In the genomic region with DNA sequence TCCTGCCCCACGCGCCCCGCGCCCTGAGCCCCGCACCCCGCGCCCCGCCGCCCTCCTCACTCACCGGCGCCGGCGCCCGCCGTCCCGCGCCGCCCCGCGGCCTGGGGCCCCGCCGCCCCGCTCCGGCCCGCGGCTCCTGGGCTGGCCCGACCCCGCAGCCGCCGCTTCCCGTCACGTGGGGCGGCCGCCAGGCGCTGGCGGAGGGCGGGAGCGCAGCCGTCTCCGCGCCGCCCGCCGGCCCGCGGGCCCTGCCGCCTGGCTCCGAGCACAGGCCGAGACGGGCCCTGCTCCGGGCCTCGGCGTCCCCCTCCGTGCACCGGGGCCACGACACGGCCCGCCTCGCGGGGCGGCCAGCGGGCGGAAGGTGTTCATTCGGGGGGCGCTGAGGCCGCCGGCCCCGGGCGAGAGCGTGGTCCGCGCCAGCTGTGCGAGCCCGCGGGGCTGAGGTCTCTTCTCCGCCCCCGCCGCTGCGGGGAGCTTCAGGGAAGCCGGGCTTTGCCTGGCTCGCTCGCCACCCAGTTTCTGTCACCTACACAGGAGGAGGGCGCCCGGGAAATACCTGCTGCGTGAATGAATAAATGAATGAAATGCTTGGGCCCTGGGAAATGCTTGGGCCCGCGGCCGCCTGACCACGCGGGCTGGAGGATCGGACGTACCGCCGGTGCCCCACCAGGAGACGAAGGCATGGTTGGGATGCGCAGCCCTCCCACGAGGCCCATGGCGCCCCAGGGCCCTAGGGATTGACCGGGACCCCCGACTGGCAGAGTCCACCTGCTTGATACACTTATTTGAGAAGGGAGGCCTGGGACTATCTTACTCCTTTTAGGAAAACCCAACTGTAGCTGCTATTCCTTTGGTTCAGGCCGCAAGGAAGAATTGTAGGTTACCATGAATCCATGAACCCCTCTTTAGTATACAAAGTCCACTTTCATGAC, we compare ENCODE assay signal across 8 cellular contexts. TPM values are rescaled to one million over a fixed set of nuclear protein-coding genes. Genes with fewer than 3 reads are reported as not detected.
DNase-seq lines count a peak whose midpoint lies in the region; ATAC-seq and TF ChIP-seq lines count a peak whose summit lies in the region.

A gene with protein sequence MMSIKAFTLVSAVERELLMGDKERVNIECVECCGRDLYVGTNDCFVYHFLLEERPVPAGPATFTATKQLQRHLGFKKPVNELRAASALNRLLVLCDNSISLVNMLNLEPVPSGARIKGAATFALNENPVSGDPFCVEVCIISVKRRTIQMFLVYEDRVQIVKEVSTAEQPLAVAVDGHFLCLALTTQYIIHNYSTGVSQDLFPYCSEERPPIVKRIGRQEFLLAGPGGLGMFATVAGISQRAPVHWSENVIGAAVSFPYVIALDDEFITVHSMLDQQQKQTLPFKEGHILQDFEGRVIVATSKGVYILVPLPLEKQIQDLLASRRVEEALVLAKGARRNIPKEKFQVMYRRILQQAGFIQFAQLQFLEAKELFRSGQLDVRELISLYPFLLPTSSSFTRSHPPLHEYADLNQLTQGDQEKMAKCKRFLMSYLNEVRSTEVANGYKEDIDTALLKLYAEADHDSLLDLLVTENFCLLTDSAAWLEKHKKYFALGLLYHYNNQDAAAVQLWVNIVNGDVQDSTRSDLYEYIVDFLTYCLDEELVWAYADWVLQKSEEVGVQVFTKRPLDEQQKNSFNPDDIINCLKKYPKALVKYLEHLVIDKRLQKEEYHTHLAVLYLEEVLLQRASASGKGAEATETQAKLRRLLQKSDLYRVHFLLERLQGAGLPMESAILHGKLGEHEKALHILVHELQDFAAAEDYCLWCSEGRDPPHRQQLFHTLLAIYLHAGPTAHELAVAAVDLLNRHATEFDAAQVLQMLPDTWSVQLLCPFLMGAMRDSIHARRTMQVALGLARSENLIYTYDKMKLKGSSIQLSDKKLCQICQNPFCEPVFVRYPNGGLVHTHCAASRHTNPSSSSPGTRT (minus strand): TSS at position 175 of the 935 bp plus-strand sequence. CDS start 21,434 bp downstream, outside the sequence.

- TF ChIP-seq POLR2A in lower leg skin (IDR thresholded peaks at IDR 0.05), result no peak

- no peaks in the 10 kb centered on the region for H3K9me3 Mint-ChIP-seq in activated CD4-positive, alpha-beta T cell treated with anti-CD3 and anti-CD28 coated beads, Interleukin-2, amount 10 ng/mL, durations not matched to agents 24 days and 14 days
- H3K9me3 Mint-ChIP-seq in dendritic cell treated with granulocyte-macrophage colony-stimulating factor and Interleukin-4, amounts not matched to agents 40 ng/mL and 50 ng/mL, for 4 days, result no peaks in the 10 kb centered on the region

- no peaks in the 10 kb centered on the region for H3K27me3 Mint-ChIP-seq in activated CD4-positive, alpha-beta T cell treated with anti-CD3 and anti-CD28 coated beads, Interleukin-2, amount 10 ng/mL, durations not matched to agents 24 days and 14 days
- no peaks in the 10 kb centered on the region for H3K27me3 Mint-ChIP-seq in dendritic cell treated with granulocyte-macrophage colony-stimulating factor and Interleukin-4, amounts not matched to agents 40 ng/mL and 50 ng/mL, for 4 days

- H3K27ac Mint-ChIP-seq in activated CD4-positive, alpha-beta T cell treated with anti-CD3 and anti-CD28 coated beads, Interleukin-2, amount 10 ng/mL, durations not matched to agents 24 days and 14 days, result peak within 1 kb of the TSS; percentile 94
- peak within 1 kb of the TSS; percentile 69 for H3K27ac Mint-ChIP-seq in dendritic cell treated with granulocyte-macrophage colony-stimulating factor and Interleukin-4, amounts not matched to agents 40 ng/mL and 50 ng/mL, for 4 days

- DNase-seq in NCI-H748 (lab: John Stamatoyannopoulos, UW; ENCODE audit: unreplicated experiment) (peak; percentile 54), NCI-H748 treated with DMSO at 0.1 percent for 48 hours (lab: John Stamatoyannopoulos, UW) (no peak), NCI-H146 treated with DMSO at 0.1 percent for 48 hours (lab: John Stamatoyannopoulos, UW; ENCODE audit: unreplicated experiment) (peak; percentile 20), lower leg skin (ENCODE audit: low spot score in 2 of 2) (peak in 1 of 2 donors; percentile 87)
- DNase-seq in activated CD4-positive, alpha-beta T cell treated with anti-CD3 and anti-CD28 coated beads, Interleukin-2, amount 10 ng/mL, durations not matched to agents 24 days and 14 days, result peak; percentile 91
- DNase-seq in stimulated activated CD4-positive, alpha-beta T cell treated with anti-CD3 and anti-CD28 coated beads, Interleukin-4, amount 100 ng/mL, for 1 hour, result peak; percentile 59

- 8 to 9% methylated on average over 14 to 25 of the region's 101 CpGs for WGBS in lower leg skin, 2 donors

- H3K4me1 Mint-ChIP-seq in activated CD4-positive, alpha-beta T cell treated with anti-CD3 and anti-CD28 coated beads, Interleukin-2, amount 10 ng/mL, durations not matched to agents 24 days and 14 days, result peaks cover 30% of the 10 kb centered on the region
- peaks cover 40% of the 10 kb centered on the region for H3K4me1 Mint-ChIP-seq in dendritic cell treated with granulocyte-macrophage colony-stimulating factor and Interleukin-4, amounts not matched to agents 40 ng/mL and 50 ng/mL, for 4 days (ENCODE audit: low read depth)

- H3K36me3 Mint-ChIP-seq in activated CD4-positive, alpha-beta T cell treated with anti-CD3 and anti-CD28 coated beads, Interleukin-2, amount 10 ng/mL, durations not matched to agents 24 days and 14 days (ENCODE audit: low read depth), result peaks cover 15% of the 10 kb centered on the region
- H3K36me3 Mint-ChIP-seq in dendritic cell treated with granulocyte-macrophage colony-stimulating factor and Interleukin-4, amounts not matched to agents 40 ng/mL and 50 ng/mL, for 4 days (ENCODE audit: low read depth), result peaks cover 15% of the 10 kb centered on the region

- TF ChIP-seq CTCF in lower leg skin (IDR thresholded peaks at IDR 0.05), result no peak

- H3K4me3 ChIP-seq in lower leg skin (ENCODE audit: low read depth, poor library complexity, severe bottlenecking), result peak within 1 kb of the TSS; percentile 51

- intact Hi-C loops in activated CD4-positive, alpha-beta T cell treated with anti-CD3 and anti-CD28 coated beads, Interleukin-2, amount 10 ng/mL, durations not matched to agents 24 days and 14 days (cut with micrococcal nuclease), result loop anchor here (1.0 to 10.0 kb wide), 3 partner anchors 7 to 765 kb away; a partner anchor contains a TSS
- intact Hi-C loops in dendritic cell treated with granulocyte-macrophage colony-stimulating factor and Interleukin-4, amounts not matched to agents 40 ng/mL and 50 ng/mL, for 4 days (cut with micrococcal nuclease), result loop anchor here (10.0 kb wide), 1 partner anchor 295 kb away; a partner anchor contains a TSS
- intact Hi-C loops in lower leg skin (cut with DNase I; ENCODE audit: low total_unique reads), result no loop called here

- peak within 1 kb of the TSS; percentile 91 for H3K4me3 Mint-ChIP-seq in activated CD4-positive, alpha-beta T cell treated with anti-CD3 and anti-CD28 coated beads, Interleukin-2, amount 10 ng/mL, durations not matched to agents 24 days and 14 days
- H3K4me3 Mint-ChIP-seq in dendritic cell treated with granulocyte-macrophage colony-stimulating factor and Interleukin-4, amounts not matched to agents 40 ng/mL and 50 ng/mL, for 4 days, result peak within 1 kb of the TSS; percentile 80

- ATAC-seq in HG02759 (IDR thresholded peaks at IDR 0.05; ENCODE audit: unreplicated experiment), result peak; percentile 85

RNA-seq across cellular contexts. Expression of the gene that starts here (rescaled TPM):
- total RNA-seq in activated CD4-positive, alpha-beta T cell treated with anti-CD3 and anti-CD28 coated beads, Interleukin-2, amount 10 ng/mL, durations not matched to agents 24 days and 14 days, result 26.2 and 26.5 TPM in 2 replicates
- 10 to 100 TPM; 30.2 to 35.2 (median 34.4) TPM for total RNA-seq in lower leg skin
